In genomic region chr1:26159113-26160039, GRCh38 we compare ENCODE assay signal across 13 cellular contexts. TPM values are rescaled to one million over a fixed set of nuclear protein-coding genes. Genes with fewer than 3 reads are reported as not detected.
DNase-seq lines count a peak whose midpoint lies in the region; ATAC-seq and TF ChIP-seq lines count a peak whose summit lies in the region.
"Had no signal": no experiment of that assay in that cellular context is flagged by ENCODE, and none has a peak within 500 bp of the region (broad histone marks: within the 10 kb centered on the region; RNA-seq: fewer than 3 reads in every experiment).

No MANE protein-coding gene starts in this region.

- peak overlapping the region; percentile 27 for H3K9ac ChIP-seq in NT2/D1 (ENCODE audit: insufficient read length, low read depth)

- peaks cover 4 to 10% of the 10 kb centered on the region in 2 donors for H3K4me1 Mint-ChIP-seq in immature natural killer cell

- H3K4me1 ChIP-seq in NT2/D1 (ENCODE audit: insufficient read depth, insufficient read length) (peaks cover 54% of the 10 kb centered on the region), upper lobe of right lung (peaks cover 19% of the 10 kb centered on the region)

- H3K36me3 ChIP-seq in NT2/D1 (ENCODE audit: insufficient read depth, insufficient read length, low read length) (no peaks in the 10 kb centered on the region), upper lobe of right lung (no peaks in the 10 kb centered on the region)
- H3K36me3 ChIP-seq: prostate gland had no signal

- no peak overlapping the region for H3K27ac Mint-ChIP-seq in immature natural killer cell

- H3K27me3 Mint-ChIP-seq in immature natural killer cell (ENCODE audit: low read depth in 3 of 3): peaks cover 19 to 21% (median 20%) of the 10 kb centered on the region in 3 donors

- H3K27me3 ChIP-seq in NT2/D1 (ENCODE audit: insufficient read depth, insufficient read length): peaks cover 95% of the 10 kb centered on the region
- H3K27me3 ChIP-seq in upper lobe of right lung: peaks cover 17% of the 10 kb centered on the region

- TF ChIP-seq CTCF in fibroblast of pulmonary artery (IDR thresholded peaks at IDR 0.05; ENCODE audit: low read length, missing control alignments): no peak
- TF ChIP-seq CTCF in upper lobe of right lung (IDR thresholded peaks at IDR 0.05): no peak

- H3K9me3 ChIP-seq in NT2/D1 (ENCODE audit: insufficient read depth, low read length) (no peaks in the 10 kb centered on the region), upper lobe of right lung (no peaks in the 10 kb centered on the region)
- H3K9me3 ChIP-seq: Caco-2, prostate gland had no signal

- no peaks in the 10 kb centered on the region for H3K36me3 Mint-ChIP-seq in immature natural killer cell

- H3K4me3 Mint-ChIP-seq in immature natural killer cell: no peak overlapping the region

- ATAC-seq in upper lobe of right lung (no peak), GM21526 (IDR thresholded peaks at IDR 0.05; ENCODE audit: low FRiP score, unreplicated experiment) (no peak), esophagus mucosa (no peak)

- peak overlapping the region; percentile 51 for H3K27ac ChIP-seq in upper lobe of right lung
- H3K27ac ChIP-seq: prostate gland had no signal

- DNase-seq in NT2/D1 (ENCODE audit: low read depth, low spot score) (no peak), fibroblast of pulmonary artery (ENCODE audit: low read depth) (no peak), myocyte (ENCODE audit: low read depth) (peak; percentile 54), upper lobe of right lung (peak; percentile 53), immature natural killer cell (no peak)
- DNase-seq: Caco-2, mammary epithelial cell, NCI-H1092, NCI-H510A had no signal

- intact Hi-C loops in upper lobe of right lung (cut with DNase I): no loop called here

- no peak overlapping the region for H3K4me3 ChIP-seq in NT2/D1 (ENCODE audit: insufficient read length, low read depth)
- H3K4me3 ChIP-seq in fibroblast of pulmonary artery (replicated peaks; ENCODE audit: low read depth, low read length): peak overlapping the region; percentile 33
- H3K4me3 ChIP-seq in upper lobe of right lung: peak overlapping the region; percentile 59
- H3K4me3 ChIP-seq: prostate gland had no signal

- peaks cover 0 to 2% (median 0%) of the 10 kb centered on the region in 6 donors for H3K9me3 Mint-ChIP-seq in immature natural killer cell

RNA-seq across cellular contexts. Expression of gene FAM110D, which starts 0.5 kb away (rescaled TPM):
- total RNA-seq in myocyte (not detected in 2 replicates), upper lobe of right lung (6.9 TPM), esophagus mucosa (0.68 TPM)
- not detected for polyA plus RNA-seq in myocyte (2012)
- polyA plus RNA-seq in immature natural killer cell: not detected
- total RNA-seq: mammary epithelial cell had no signal
- polyA plus RNA-seq: mammary epithelial cell had no signal

RNA-seq across cellular contexts. Expression of gene C1orf232, which starts 9.4 kb away (rescaled TPM):
- not detected in 2 replicates for total RNA-seq in myocyte
- not detected for polyA plus RNA-seq in myocyte (2012)
- not detected for total RNA-seq in upper lobe of right lung
- total RNA-seq in esophagus mucosa: not detected
- not detected for polyA plus RNA-seq in immature natural killer cell
- total RNA-seq: Caco-2, mammary epithelial cell, prostate gland, subcutaneous adipose tissue had no signal
- polyA plus RNA-seq: mammary epithelial cell had no signal

RNA-seq across cellular contexts. Expression of gene ZNF593, which starts 10.3 kb away (rescaled TPM):
- total RNA-seq in myocyte: 25.6 and 27.8 TPM in 2 replicates
- polyA plus RNA-seq in myocyte (2012): 47.6 TPM
- total RNA-seq in upper lobe of right lung: 22.6 TPM
- total RNA-seq in esophagus mucosa: 37.9 TPM
- polyA plus RNA-seq in immature natural killer cell: 10 to 100 TPM; 11.3 to 31.4 (median 27.1) TPM

RNA-seq across cellular contexts. Expression of gene ZNF593OS, which starts 12.3 kb away (rescaled TPM):
- total RNA-seq in myocyte (not detected in 2 replicates), upper lobe of right lung (not detected), esophagus mucosa (0.16 TPM)
- 0.53 TPM for polyA plus RNA-seq in myocyte (2012)
- polyA plus RNA-seq in immature natural killer cell: under 1 TPM in 1 of 3 donors, not detected in 2; 0.45 TPM
- total RNA-seq: prostate gland, subcutaneous adipose tissue had no signal
- polyA plus RNA-seq: mammary epithelial cell had no signal

RNA-seq across cellular contexts. Expression of gene CNKSR1, which starts 17.9 kb away (rescaled TPM):
- 0.36 and 0.62 TPM in 2 replicates for total RNA-seq in myocyte
- 0.77 TPM for polyA plus RNA-seq in myocyte (2012)
- total RNA-seq in upper lobe of right lung: 21.6 TPM
- 19.7 TPM for total RNA-seq in esophagus mucosa
- not detected for polyA plus RNA-seq in immature natural killer cell

Comparison
In these comparisons a context has a peak if more than half of its experiments do, and no peak if none do; other contexts are left out.
1. DNase-seq: peak in myocyte (single experiment) and upper lobe of right lung (single experiment); none in NT2/D1 (single experiment), fibroblast of pulmonary artery (single experiment) and immature natural killer cell (0 of 3).